20 cellular contexts compared by ENCODE assay signal in genomic region chr5:111345731-111346130, GRCh38.
DNase-seq lines count a peak whose midpoint lies in the region; TF ChIP-seq lines count a peak whose summit lies in the region.
"Had no signal": no experiment of that assay in that cellular context is flagged by ENCODE, and none has a peak within 500 bp of the region (broad histone marks: within the 10 kb centered on the region; RNA-seq: fewer than 3 reads in every experiment).

No MANE protein-coding gene starts in this region.

- no peak overlapping the region for H3K9ac ChIP-seq in smooth muscle cell (ENCODE audit: low read depth)

- H4K20me1 ChIP-seq in PC-9 (ENCODE audit: insufficient read depth) (no peaks in the 10 kb centered on the region), smooth muscle cell (ENCODE audit: low read depth) (no peaks in the 10 kb centered on the region)

- CTCF ChIA-PET in PC-9 (lab: Charles Lee), result no interaction called here

- H3K27ac ChIP-seq in PC-9 (no peak overlapping the region), smooth muscle cell (ENCODE audit: low read depth) (peak overlapping the region; percentile 27)
- H3K27ac ChIP-seq: adrenal gland, HL-60, transverse colon had no signal

- H3K9me2 ChIP-seq in PC-9 (ENCODE audit: insufficient read depth), result no peaks in the 10 kb centered on the region; the same call in 1 of the 2 replicates

- H3K9me3 ChIP-seq in PC-9 (ENCODE audit: insufficient read depth, low read depth), result no peaks in the 10 kb centered on the region
- no peaks in the 10 kb centered on the region for H3K9me3 ChIP-seq in smooth muscle cell (replicated peaks; ENCODE audit: low read depth)
- H3K9me3 ChIP-seq: adrenal gland, transverse colon had no signal

- 61% methylated on average over 8 of the region's 8 CpGs for WGBS in smooth muscle cell (ENCODE audit: low lambda C conversion rate)

- intact Hi-C loops in PC-9 (cut with micrococcal nuclease; ENCODE audit: unreplicated experiment), result no loop called here

- POLR2A ChIA-PET in PC-9 (lab: Charles Lee; ENCODE audit: unreplicated experiment), result no interaction called here

- no peaks in the 10 kb centered on the region for H3K79me2 ChIP-seq in PC-9 (ENCODE audit: low read depth)
- H3K79me2 ChIP-seq in smooth muscle cell (ENCODE audit: low read depth), result no peaks in the 10 kb centered on the region

- no peak overlapping the region for H3K4me2 ChIP-seq in PC-9
- no peak overlapping the region for H3K4me2 ChIP-seq in smooth muscle cell

- no peaks in the 10 kb centered on the region for H3K27me3 ChIP-seq in PC-9 (ENCODE audit: insufficient read depth, low read depth)
- no peaks in the 10 kb centered on the region for H3K27me3 ChIP-seq in smooth muscle cell (ENCODE audit: low read depth)
- no peaks in the 10 kb centered on the region for H3K27me3 ChIP-seq in H7 (ENCODE audit: control insufficient read depth, insufficient read depth, low read length)
- H3K27me3 ChIP-seq: adrenal gland, transverse colon had no signal

- no peak overlapping the region for H3K4me3 ChIP-seq in PC-9
- H3K4me3 ChIP-seq in foreskin fibroblast (ENCODE audit: low read depth in 1 of 2, low read length in 2 of 2), result peak overlapping the region in 1 of 2 donors; percentile 1
- no peak overlapping the region for H3K4me3 ChIP-seq in smooth muscle cell
- H3K4me3 ChIP-seq in H7 (ENCODE audit: insufficient read depth, low read depth, low read length), result no peak overlapping the region
- H3K4me3 ChIP-seq: adrenal gland, transverse colon had no signal

- DNase-seq in ELR (ENCODE audit: low read depth) (peak; percentile 2), PC-9 (no peak), foreskin fibroblast (peak; percentile 14 to 21), smooth muscle cell (lab: John Stamatoyannopoulos, UW; ENCODE audit: unreplicated experiment) (no peak), NCI-H510A (lab: John Stamatoyannopoulos, UW) (no peak), H7 (no peak), dedifferentiated amniotic fluid mesenchymal stem cell (ENCODE audit: extremely low spot score) (no peak)
- DNase-seq: activated CD4-positive, alpha-beta T cell treated with anti-CD3 and anti-CD28 coated beads, Interleukin-2, amount 10 ng/mL, durations not matched to agents 7 days and 5 days; activated CD8-positive, alpha-beta memory T cell treated with anti-CD3 and anti-CD28 coated beads, Interleukin-2, amount 50 U/mL, for 48 hours; activated effector memory CD4-positive, alpha-beta T cell treated with anti-CD3 and anti-CD28 coated beads, Interleukin-2, amount 50 U/mL, for 16 hours; cortex of kidney; HFFc6; MM.1S; naive thymus-derived CD8-positive, alpha-beta T cell; NCI-H2227 treated with DMSO at 0.1 percent for 48 hours; stimulated activated CD4-positive, alpha-beta T cell treated with anti-CD3 and anti-CD28 coated beads, Interleukin-1b, Interleukin-23, amount 100 ng/mL, for 48 hours; stimulated activated naive CD8-positive, alpha-beta T cell treated with anti-CD3 and anti-CD28 coated beads, Interleukin-15, Interleukin-2, amounts not matched to agents 100 U/mL and 50 U/mL, for 24 hours; transverse colon had no signal

- H3K4me1 ChIP-seq in PC-9 (replicated peaks; ENCODE audit: insufficient read depth) (no peaks in the 10 kb centered on the region), smooth muscle cell (ENCODE audit: low read depth) (no peaks in the 10 kb centered on the region)
- H3K4me1 ChIP-seq: adrenal gland, transverse colon had no signal

- H3F3A ChIP-seq in PC-9 (ENCODE audit: insufficient read depth, low read depth) (no peaks in the 10 kb centered on the region), smooth muscle cell (ENCODE audit: low read depth) (no peaks in the 10 kb centered on the region)

- TF ChIP-seq CTCF in PC-9 (conservative IDR thresholded peaks at IDR 0.05) (no peak), foreskin fibroblast (IDR thresholded peaks at IDR 0.05; ENCODE audit: low read depth, low read length) (no peak), smooth muscle cell (IDR thresholded peaks at IDR 0.05; ENCODE audit: borderline replicate concordance, insufficient read depth, poor library complexity, severe bottlenecking) (no peak)

- no TSS peak for BruUV-seq in PC-9 (replicated peaks; lab: Mats Ljungman, UMichigan)

- peak overlapping the region; percentile 16; the same call in 1 of the 2 replicates for H2AFZ ChIP-seq in PC-9
- H2AFZ ChIP-seq in smooth muscle cell (ENCODE audit: low read depth), result no peak overlapping the region

- H3K36me3 ChIP-seq in PC-9 (ENCODE audit: low read depth) (no peaks in the 10 kb centered on the region), smooth muscle cell (ENCODE audit: low read depth) (no peaks in the 10 kb centered on the region), H7 (replicated peaks; ENCODE audit: control insufficient read depth, insufficient read depth, low read length) (no peaks in the 10 kb centered on the region)
- H3K36me3 ChIP-seq: adrenal gland, transverse colon had no signal

Comparison
In these comparisons a context has a peak if more than half of its experiments do, and no peak if none do; other contexts are left out.
1. DNase-seq: peak in ELR (single experiment) and foreskin fibroblast (2 of 2); none in PC-9 (0 of 2), smooth muscle cell (single experiment), NCI-H510A (single experiment), H7 (single experiment) and dedifferentiated amniotic fluid mesenchymal stem cell (single experiment).